Comparison of ENCODE assay signal across 8 cellular contexts in the genomic region with DNA sequence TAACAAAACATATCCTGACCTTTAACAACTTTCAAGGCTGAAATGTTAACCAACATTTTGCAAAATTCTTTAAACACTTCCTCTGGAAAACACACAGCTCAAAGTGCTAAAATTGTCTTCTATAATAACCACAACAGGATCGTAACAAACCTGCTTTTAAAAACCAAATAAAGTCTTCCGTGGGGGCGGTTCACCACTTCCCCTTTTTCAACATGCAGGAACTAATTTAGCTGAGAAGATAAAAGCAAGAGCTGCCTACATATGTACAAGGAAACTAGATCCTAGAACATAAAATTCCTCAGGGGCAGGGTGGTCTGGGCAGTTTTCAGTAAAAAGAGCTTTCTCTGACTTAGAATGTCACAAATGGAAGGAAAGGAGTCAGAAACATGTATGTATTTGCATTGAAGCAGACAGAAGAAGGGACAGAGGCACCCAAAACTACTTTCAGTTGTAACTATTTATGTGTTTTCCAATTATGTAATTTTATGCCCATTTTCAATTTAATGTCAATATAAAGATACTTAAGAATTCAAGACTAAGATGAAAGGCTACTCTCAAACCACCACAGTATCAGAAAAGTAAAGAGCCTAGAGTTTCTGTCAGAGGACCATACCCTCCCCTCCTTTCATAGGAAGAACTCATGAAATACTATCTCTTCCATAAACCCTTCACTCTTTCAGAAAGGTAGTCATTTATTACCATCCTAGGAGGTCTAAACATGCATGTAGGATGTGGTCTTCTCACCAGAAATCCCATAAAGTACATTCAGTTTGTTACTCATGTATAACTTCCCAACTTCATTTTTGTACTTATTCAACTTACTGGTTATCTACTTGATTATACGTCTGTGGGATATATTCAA.
DNase-seq lines count a peak whose midpoint lies in the region; ATAC-seq and TF ChIP-seq lines count a peak whose summit lies in the region.

No MANE protein-coding gene starts in this region.

- CTCF ChIA-PET in CD8-positive, alpha-beta T cell (lab: Charles Lee): no interaction called here

- no peak overlapping the region for H3K4me3 ChIP-seq in CD8-positive, alpha-beta T cell (ENCODE audit: low read depth, low read length)

- POLR2A ChIA-PET in CD8-positive, alpha-beta T cell (lab: Charles Lee): interaction anchor here (0.7 to 0.8 kb wide), 2 partner anchors 12 to 38 kb away, joined by 3 read pairs; no protein-coding TSS in a partner anchor

- H3K27ac ChIP-seq in CD8-positive, alpha-beta T cell (ENCODE audit: low read depth, low read length): no peak overlapping the region

- TF ChIP-seq CTCF in CD8-positive, alpha-beta T cell (IDR thresholded peaks at IDR 0.05): no peak

- H3K9me3 ChIP-seq in CD8-positive, alpha-beta T cell (ENCODE audit: low read length): no peaks in the 10 kb centered on the region

- H3K36me3 Mint-ChIP-seq in CD8-positive, alpha-beta T cell: no peaks in the 10 kb centered on the region

- peaks cover 58% of the 10 kb centered on the region for H3K4me1 Mint-ChIP-seq in CD8-positive, alpha-beta T cell (ENCODE audit: low read depth)

- no peaks in the 10 kb centered on the region for H3K9me3 Mint-ChIP-seq in CD8-positive, alpha-beta T cell

- ATAC-seq in CD8-positive, alpha-beta T cell: peak; percentile 64
- ATAC-seq in GM19328 (IDR thresholded peaks at IDR 0.05; ENCODE audit: unreplicated experiment) (peak; percentile 82), HG03159 (IDR thresholded peaks at IDR 0.05; ENCODE audit: unreplicated experiment) (peak; percentile 89)

- peaks cover 39% of the 10 kb centered on the region for H3K4me1 ChIP-seq in CD8-positive, alpha-beta T cell (ENCODE audit: insufficient read depth, low read length)

- DNase-seq in CD8-positive, alpha-beta T cell: peak in 6 of 7 experiments; percentile 9 to 62 (median 23)
- DNase-seq in UCSD-AML1 (lab: John Stamatoyannopoulos, UW; ENCODE audit: unreplicated experiment) (peak; percentile 55), medulla oblongata (ENCODE audit: extremely low spot score) (peak; percentile 67), NCI-H2196 treated with DMSO at 0.1 percent for 48 hours (lab: John Stamatoyannopoulos, UW; ENCODE audit: unreplicated experiment) (no peak), NCI-H524 (lab: John Stamatoyannopoulos, UW) (no peak), DMS 273 (lab: John Stamatoyannopoulos, UW; ENCODE audit: unreplicated experiment) (no peak)

- no peaks in the 10 kb centered on the region for H3K27me3 Mint-ChIP-seq in CD8-positive, alpha-beta T cell (ENCODE audit: low read depth)

- no peaks in the 10 kb centered on the region for H3K36me3 ChIP-seq in CD8-positive, alpha-beta T cell (ENCODE audit: insufficient read depth, low read length)

- peak overlapping the region; percentile 64 for H3K27ac Mint-ChIP-seq in CD8-positive, alpha-beta T cell

- intact Hi-C loops in CD8-positive, alpha-beta T cell (cut with DNase I, micrococcal nuclease): loop anchor here in 1 of 2 experiments (1.0 to 5.0 kb wide), 2 partner anchors 40 to 201 kb away; no protein-coding TSS in a partner anchor

- peak overlapping the region; percentile 68 for H3K4me3 Mint-ChIP-seq in CD8-positive, alpha-beta T cell

- H3K27me3 ChIP-seq in CD8-positive, alpha-beta T cell (ENCODE audit: insufficient read depth, low read length): no peaks in the 10 kb centered on the region

Comparison
In these comparisons a context has a peak if more than half of its experiments do, and no peak if none do; other contexts are left out.
1. DNase-seq: peak in CD8-positive, alpha-beta T cell (6 of 7), UCSD-AML1 (single experiment) and medulla oblongata (single experiment); none in NCI-H2196 treated with DMSO at 0.1 percent for 48 hours (single experiment), NCI-H524 (0 of 2) and DMS 273 (single experiment).
2. Peak in every context shown above with its lines, with median percentiles within 50 percentile points of each other: ATAC-seq.